ENCODE assay signal across 14 cellular contexts in genomic region chr3:111324142-111324541, GRCh38.
A peak's percentile ranks its signal among the peaks of the same experiment; 100 is the strongest.
DNase-seq lines count a peak whose midpoint lies in the region; ATAC-seq and TF ChIP-seq lines count a peak whose summit lies in the region.
"Had no signal": no experiment of that assay in that cellular context is flagged by ENCODE, and none has a peak within 500 bp of the region (broad histone marks: within the 10 kb centered on the region; RNA-seq: fewer than 3 reads in every experiment).

No MANE protein-coding gene starts in this region.

- H3K4me3 ChIP-seq in Karpas-422 (ENCODE audit: low read length) (no peak overlapping the region), osteoblast (ENCODE audit: insufficient read depth, low read length) (no peak overlapping the region), lower lobe of right lung (no peak overlapping the region)
- H3K4me3 ChIP-seq: breast epithelium, tibial nerve had no signal

- no peak overlapping the region for H3K9ac ChIP-seq in Karpas-422 (ENCODE audit: low read length)

- peak overlapping the region; percentile 58 for H3K4me3 Mint-ChIP-seq in T-helper 2 cell treated with Interferon-gamma antibody and Interleukin-4, amounts not matched to agents 5 μg/mL and 100 μg/mL, for 36 hours
- peak overlapping the region; percentile 61 for H3K4me3 Mint-ChIP-seq in activated T-helper 1 cell treated with anti-CD3 and anti-CD28 coated beads, Interleukin-12 subunit alpha, Interleukin-12 subunit beta, Interleukin-2, Interleukin-4 antibody, amounts not matched to agents 30 ng/mL and 10 ng/mL and 1 ng/mL, durations not matched to agents 14 hours and 24 hours and 36 hours
- H3K4me3 Mint-ChIP-seq in glutamatergic neuron (ENCODE audit: unreplicated experiment), result no peak overlapping the region

- H3K9me3 ChIP-seq in Karpas-422 (ENCODE audit: low read length) (no peaks in the 10 kb centered on the region), osteoblast (ENCODE audit: low read depth, low read length) (no peaks in the 10 kb centered on the region), lower lobe of right lung (no peaks in the 10 kb centered on the region)
- H3K9me3 ChIP-seq: breast epithelium, neutrophil, tibial nerve had no signal

- H3K9me2 ChIP-seq in Karpas-422 (replicated peaks; ENCODE audit: insufficient read depth, low read length), result no peaks in the 10 kb centered on the region

- TF ChIP-seq CTCF in osteoblast (IDR thresholded peaks at IDR 0.05; ENCODE audit: extremely low read depth, low read depth, low read length) (no peak), lower lobe of right lung (IDR thresholded peaks at IDR 0.05) (no peak), glutamatergic neuron (IDR thresholded peaks at IDR 0.05; ENCODE audit: partially characterized antibody, unreplicated experiment) (no peak)

- H3K27ac ChIP-seq in Karpas-422 (ENCODE audit: low read length) (no peak overlapping the region), osteoblast (ENCODE audit: low read depth, low read length) (no peak overlapping the region), lower lobe of right lung (no peak overlapping the region)
- H3K27ac ChIP-seq: breast epithelium, HL-60, neutrophil, tibial nerve had no signal

- H3K4me1 ChIP-seq in Karpas-422 (ENCODE audit: low read length), result no peaks in the 10 kb centered on the region
- no peaks in the 10 kb centered on the region for H3K4me1 ChIP-seq in osteoblast (ENCODE audit: insufficient read depth, low read length)
- H3K4me1 ChIP-seq in lower lobe of right lung, result no peaks in the 10 kb centered on the region
- H3K4me1 ChIP-seq: breast epithelium, tibial nerve had no signal

- H3K79me2 ChIP-seq in Karpas-422 (ENCODE audit: low read length) (no peaks in the 10 kb centered on the region), osteoblast (ENCODE audit: insufficient read depth, low read length) (no peaks in the 10 kb centered on the region)

- no peaks in the 10 kb centered on the region for H4K20me1 ChIP-seq in Karpas-422 (ENCODE audit: insufficient read depth, low read depth, low read length)
- no peaks in the 10 kb centered on the region for H4K20me1 ChIP-seq in osteoblast (ENCODE audit: insufficient read depth, low read length)

- peaks cover 10% of the 10 kb centered on the region for H3K9me3 Mint-ChIP-seq in T-helper 2 cell treated with Interferon-gamma antibody and Interleukin-4, amounts not matched to agents 5 μg/mL and 100 μg/mL, for 36 hours
- H3K9me3 Mint-ChIP-seq in activated T-helper 1 cell treated with anti-CD3 and anti-CD28 coated beads, Interleukin-12 subunit alpha, Interleukin-12 subunit beta, Interleukin-2, Interleukin-4 antibody, amounts not matched to agents 30 ng/mL and 10 ng/mL and 1 ng/mL, durations not matched to agents 14 hours and 24 hours and 36 hours, result no peaks in the 10 kb centered on the region
- no peaks in the 10 kb centered on the region for H3K9me3 Mint-ChIP-seq in glutamatergic neuron (ENCODE audit: unreplicated experiment)

- no peaks in the 10 kb centered on the region for H3K27me3 ChIP-seq in Karpas-422 (ENCODE audit: low read length)
- no peaks in the 10 kb centered on the region for H3K27me3 ChIP-seq in osteoblast (ENCODE audit: insufficient read depth, low read length)
- H3K27me3 ChIP-seq in lower lobe of right lung (ENCODE audit: low read depth), result no peaks in the 10 kb centered on the region
- H3K27me3 ChIP-seq: breast epithelium, neutrophil, tibial nerve had no signal

- no peak for DNase-seq in T-helper 2 cell treated with Interferon-gamma antibody and Interleukin-4, amounts not matched to agents 5 μg/mL and 100 μg/mL, for 36 hours (ENCODE audit: low spot score)
- DNase-seq in T-helper 2 cell (no peak), Karpas-422 (no peak), osteoblast (ENCODE audit: insufficient read length, low spot score, missing footprints) (no peak), lower lobe of right lung (no peak), LoVo (ENCODE audit: low spot score) (no peak), glutamatergic neuron (no peak)
- DNase-seq in activated T-helper 1 cell treated with anti-CD3 and anti-CD28 coated beads, Interleukin-12 subunit alpha, Interleukin-12 subunit beta, Interleukin-2, Interleukin-4 antibody, amounts not matched to agents 30 ng/mL and 10 ng/mL and 1 ng/mL, durations not matched to agents 14 hours and 24 hours and 36 hours (ENCODE audit: low spot score), result no peak
- DNase-seq: DMS153, left ventricle myocardium superior had no signal

- H2AFZ ChIP-seq in Karpas-422 (ENCODE audit: low read length) (no peak overlapping the region; the same call in 1 of the 2 replicates), osteoblast (ENCODE audit: low read length) (no peak overlapping the region)

- H3K4me2 ChIP-seq in Karpas-422 (ENCODE audit: low read depth, low read length, poor library complexity, severe bottlenecking), result peak overlapping the region; percentile 27
- H3K4me2 ChIP-seq in osteoblast (ENCODE audit: insufficient read depth, low read length), result peak overlapping the region; percentile 37

- peaks cover 44% of the 10 kb centered on the region for H3K4me1 Mint-ChIP-seq in T-helper 2 cell treated with Interferon-gamma antibody and Interleukin-4, amounts not matched to agents 5 μg/mL and 100 μg/mL, for 36 hours (ENCODE audit: low read depth)
- peaks cover 36% of the 10 kb centered on the region for H3K4me1 Mint-ChIP-seq in activated T-helper 1 cell treated with anti-CD3 and anti-CD28 coated beads, Interleukin-12 subunit alpha, Interleukin-12 subunit beta, Interleukin-2, Interleukin-4 antibody, amounts not matched to agents 30 ng/mL and 10 ng/mL and 1 ng/mL, durations not matched to agents 14 hours and 24 hours and 36 hours (ENCODE audit: low read depth)
- no peaks in the 10 kb centered on the region for H3K4me1 Mint-ChIP-seq in glutamatergic neuron (ENCODE audit: low read depth, unreplicated experiment)

- peak overlapping the region; percentile 60 for H3K27ac Mint-ChIP-seq in T-helper 2 cell treated with Interferon-gamma antibody and Interleukin-4, amounts not matched to agents 5 μg/mL and 100 μg/mL, for 36 hours
- H3K27ac Mint-ChIP-seq in activated T-helper 1 cell treated with anti-CD3 and anti-CD28 coated beads, Interleukin-12 subunit alpha, Interleukin-12 subunit beta, Interleukin-2, Interleukin-4 antibody, amounts not matched to agents 30 ng/mL and 10 ng/mL and 1 ng/mL, durations not matched to agents 14 hours and 24 hours and 36 hours, result peak overlapping the region; percentile 85
- H3K27ac Mint-ChIP-seq in glutamatergic neuron (ENCODE audit: unreplicated experiment), result no peak overlapping the region

- intact Hi-C loops in activated T-helper 1 cell treated with anti-CD3 and anti-CD28 coated beads, Interleukin-12 subunit alpha, Interleukin-12 subunit beta, Interleukin-2, Interleukin-4 antibody, amounts not matched to agents 30 ng/mL and 10 ng/mL and 1 ng/mL, durations not matched to agents 14 hours and 24 hours and 36 hours (cut with micrococcal nuclease), result no loop called here
- intact Hi-C loops in lower lobe of right lung (cut with DNase I), result no loop called here

- H3K36me3 ChIP-seq in Karpas-422 (ENCODE audit: insufficient read depth, low read length) (no peaks in the 10 kb centered on the region), osteoblast (ENCODE audit: insufficient read depth, low read length) (no peaks in the 10 kb centered on the region), lower lobe of right lung (no peaks in the 10 kb centered on the region)
- H3K36me3 ChIP-seq: breast epithelium, neutrophil, tibial nerve had no signal

- ATAC-seq in lower lobe of right lung, result no peak
- ATAC-seq: left ventricle myocardium superior had no signal

- H3K27me3 Mint-ChIP-seq in T-helper 2 cell treated with Interferon-gamma antibody and Interleukin-4, amounts not matched to agents 5 μg/mL and 100 μg/mL, for 36 hours (ENCODE audit: low read depth), result no peaks in the 10 kb centered on the region
- H3K27me3 Mint-ChIP-seq in activated T-helper 1 cell treated with anti-CD3 and anti-CD28 coated beads, Interleukin-12 subunit alpha, Interleukin-12 subunit beta, Interleukin-2, Interleukin-4 antibody, amounts not matched to agents 30 ng/mL and 10 ng/mL and 1 ng/mL, durations not matched to agents 14 hours and 24 hours and 36 hours (ENCODE audit: insufficient read depth), result no peaks in the 10 kb centered on the region
- no peaks in the 10 kb centered on the region for H3K27me3 Mint-ChIP-seq in glutamatergic neuron (ENCODE audit: unreplicated experiment)

- H3K36me3 Mint-ChIP-seq in T-helper 2 cell treated with Interferon-gamma antibody and Interleukin-4, amounts not matched to agents 5 μg/mL and 100 μg/mL, for 36 hours (ENCODE audit: low read depth), result peaks cover 7% of the 10 kb centered on the region
- peaks cover 7% of the 10 kb centered on the region for H3K36me3 Mint-ChIP-seq in activated T-helper 1 cell treated with anti-CD3 and anti-CD28 coated beads, Interleukin-12 subunit alpha, Interleukin-12 subunit beta, Interleukin-2, Interleukin-4 antibody, amounts not matched to agents 30 ng/mL and 10 ng/mL and 1 ng/mL, durations not matched to agents 14 hours and 24 hours and 36 hours (ENCODE audit: low read depth)
- H3K36me3 Mint-ChIP-seq in glutamatergic neuron (ENCODE audit: unreplicated experiment), result no peaks in the 10 kb centered on the region
